Comparison of ENCODE assay signal across 11 cellular contexts in genomic region chr11:47923667-47924066, GRCh38. TPM values are rescaled to one million over a fixed set of nuclear protein-coding genes. Genes with fewer than 3 reads are reported as not detected.
DNase-seq lines count a peak whose midpoint lies in the region; ATAC-seq and TF ChIP-seq lines count a peak whose summit lies in the region.
"Had no signal": no experiment of that assay in that cellular context is flagged by ENCODE, and none has a peak within 500 bp of the region (broad histone marks: within the 10 kb centered on the region; RNA-seq: fewer than 3 reads in every experiment).

No MANE protein-coding gene starts in this region.

- DNase-seq in AG04450 (ENCODE audit: low read depth, low spot score) (no peak), MG63 (peak; percentile 67), fibroblast of lung (ENCODE audit: low read depth in 2 of 2) (peak; percentile 44 to 48), NCI-H1930 (lab: John Stamatoyannopoulos, UW) (no peak), dedifferentiated amniotic fluid mesenchymal stem cell (ENCODE audit: extremely low spot score) (no peak)
- DNase-seq in stimulated activated effector memory CD8-positive, alpha-beta T cell treated with anti-CD3 and anti-CD28 coated beads, Interleukin-12 subunit alpha, Interleukin-12 subunit beta, amount 100 ng/mL, for 72 hours (ENCODE audit: low spot score in 2 of 2), result no peak
- DNase-seq: NCI-H187 treated with DMSO at 0.1 percent for 48 hours, SHP77 treated with DMSO at 0.1 percent for 48 hours had no signal

- H3K79me2 ChIP-seq in fibroblast of lung (ENCODE audit: control insufficient read depth, insufficient read depth, low read length), result no peaks in the 10 kb centered on the region

- peaks cover 3% of the 10 kb centered on the region for H3K9me3 Mint-ChIP-seq in nephron
- no peaks in the 10 kb centered on the region for H3K9me3 Mint-ChIP-seq in stimulated activated effector memory CD8-positive, alpha-beta T cell treated with anti-CD3 and anti-CD28 coated beads, Interleukin-12 subunit alpha, Interleukin-12 subunit beta, amount 100 ng/mL, for 72 hours

- H3K9ac ChIP-seq in fibroblast of lung (ENCODE audit: insufficient read depth, low read length), result no peak overlapping the region
- H3K9ac ChIP-seq: BLaER1 had no signal

- H3K4me3 ChIP-seq in AG04450 (ENCODE audit: low read depth, low read length) (no peak overlapping the region), MG63 (no peak overlapping the region), fibroblast of lung (replicated peaks in 1 of 4; ENCODE audit: control extremely low read depth in 1 of 4, insufficient read depth in 1 of 4, low read depth in 3 of 4, low read length in 4 of 4) (no peak overlapping the region)
- H3K4me3 ChIP-seq: BLaER1 had no signal

- peaks cover 6% of the 10 kb centered on the region for H3K27me3 Mint-ChIP-seq in nephron (ENCODE audit: low read depth)

- H3K4me1 Mint-ChIP-seq in nephron, result peaks cover 5% of the 10 kb centered on the region
- H3K4me1 Mint-ChIP-seq in stimulated activated effector memory CD8-positive, alpha-beta T cell treated with anti-CD3 and anti-CD28 coated beads, Interleukin-12 subunit alpha, Interleukin-12 subunit beta, amount 100 ng/mL, for 72 hours, result peaks cover 42% of the 10 kb centered on the region

- H3K27ac Mint-ChIP-seq in nephron, result peak overlapping the region in 2 of 3 experiments; percentile 56 to 88
- no peak overlapping the region for H3K27ac Mint-ChIP-seq in stimulated activated effector memory CD8-positive, alpha-beta T cell treated with anti-CD3 and anti-CD28 coated beads, Interleukin-12 subunit alpha, Interleukin-12 subunit beta, amount 100 ng/mL, for 72 hours

- no peak overlapping the region for H3K4me3 Mint-ChIP-seq in nephron
- no peak overlapping the region for H3K4me3 Mint-ChIP-seq in stimulated activated effector memory CD8-positive, alpha-beta T cell treated with anti-CD3 and anti-CD28 coated beads, Interleukin-12 subunit alpha, Interleukin-12 subunit beta, amount 100 ng/mL, for 72 hours

- POLR2A ChIA-PET in AG04450 (lab: Yijun Ruan, JAX), result interaction anchor here (0.7 to 1.6 kb wide), 4 partner anchors 8 to 140 kb away, joined by 4 to 6 read pairs (median 5); no protein-coding TSS in a partner anchor

- H3K27ac ChIP-seq in AG04450 (ENCODE audit: low read depth, low read length) (peak overlapping the region; percentile 73), fibroblast of lung (ENCODE audit: insufficient read depth, low read length) (peak overlapping the region; percentile 23)
- H3K27ac ChIP-seq: BLaER1 had no signal

- no peak overlapping the region for H3K4me2 ChIP-seq in fibroblast of lung (ENCODE audit: extremely low read depth, insufficient read depth, low read length)
- H3K4me2 ChIP-seq: BLaER1 had no signal

- no peaks in the 10 kb centered on the region for H4K20me1 ChIP-seq in fibroblast of lung (ENCODE audit: control insufficient read depth, extremely low read depth, insufficient read depth, low read length)
- H4K20me1 ChIP-seq: BLaER1 had no signal

- no peaks in the 10 kb centered on the region for H3K36me3 Mint-ChIP-seq in nephron (ENCODE audit: low read depth)
- peaks cover 2% of the 10 kb centered on the region for H3K36me3 Mint-ChIP-seq in stimulated activated effector memory CD8-positive, alpha-beta T cell treated with anti-CD3 and anti-CD28 coated beads, Interleukin-12 subunit alpha, Interleukin-12 subunit beta, amount 100 ng/mL, for 72 hours

- H3K27me3 ChIP-seq in AG04450 (ENCODE audit: control insufficient read depth, insufficient read depth, low read length) (no peaks in the 10 kb centered on the region), MG63 (no peaks in the 10 kb centered on the region), fibroblast of lung (ENCODE audit: control insufficient read depth, insufficient read depth, low read length) (no peaks in the 10 kb centered on the region)
- H3K27me3 ChIP-seq: BLaER1 had no signal

- CTCF ChIA-PET in AG04450 (lab: Charles Lee), result interaction anchor here (0.6 to 2.9 kb wide), 4 partner anchors 11 to 184 kb away, joined by 3 to 28 read pairs (median 5); no protein-coding TSS in a partner anchor

- H3K36me3 ChIP-seq in MG63 (no peaks in the 10 kb centered on the region), fibroblast of lung (ENCODE audit: control insufficient read depth, insufficient read depth, low read length) (no peaks in the 10 kb centered on the region)
- H3K36me3 ChIP-seq: BLaER1 had no signal

- H2AFZ ChIP-seq in fibroblast of lung (ENCODE audit: low read length), result no peak overlapping the region

- TF ChIP-seq CTCF in AG04450 (IDR thresholded peaks at IDR 0.05; ENCODE audit: low read depth, low read length), result no peak
- no peak for TF ChIP-seq CTCF in fibroblast of lung (conservative IDR thresholded peaks at IDR 0.05 in 1 of 2, IDR thresholded peaks at IDR 0.05 in 1 of 2; ENCODE audit: low read depth in 1 of 2, low read length in 2 of 2)
- no peak for TF ChIP-seq CTCF in nephron (IDR thresholded peaks at IDR 0.05; ENCODE audit: unreplicated experiment in 3 of 3)

- no peaks in the 10 kb centered on the region for H3K9me3 ChIP-seq in AG04450 (ENCODE audit: control insufficient read depth, insufficient read depth, low read length)
- no peaks in the 10 kb centered on the region for H3K9me3 ChIP-seq in MG63
- H3K9me3 ChIP-seq in fibroblast of lung (ENCODE audit: control insufficient read depth, insufficient read depth, low read depth, low read length), result no peaks in the 10 kb centered on the region
- H3K9me3 ChIP-seq: BLaER1 had no signal

- no peak for ATAC-seq in GM21360 (IDR thresholded peaks at IDR 0.05; ENCODE audit: unreplicated experiment)
- ATAC-seq in stimulated activated effector memory CD8-positive, alpha-beta T cell treated with anti-CD3 and anti-CD28 coated beads, Interleukin-12 subunit alpha, Interleukin-12 subunit beta, amount 100 ng/mL, for 72 hours, result no peak

- H3K4me1 ChIP-seq in fibroblast of lung (ENCODE audit: control insufficient read depth, extremely low read depth, insufficient read depth, low read length), result peaks cover 16% of the 10 kb centered on the region

RNA-seq across cellular contexts. Expression of gene PTPRJ, which starts 56.7 kb away (rescaled TPM):
- polyA plus RNA-seq in AG04450 (2011; rRNA removed) (5.2 and 6.2 TPM in 2 replicates), fibroblast of lung (2.4 and 5.3 TPM in 2 replicates)
- polyA minus RNA-seq in AG04450 (2011; rRNA and poly(A)+ RNA removed), result 12.0 and 13.4 TPM in 2 replicates
- 7.7 and 9.2 TPM in 2 replicates for total RNA-seq in MG63 (2014; rRNA removed; shearing (Covaris generic); ENCODE audit: low replicate concordance)
- total RNA-seq in fibroblast of lung, result 3.9 and 5.8 TPM in 2 replicates
- polyA plus RNA-seq in fibroblast of lung (2012), result 4.0 and 11.5 TPM in 2 replicates
- 9.1 and 16.5 TPM in 2 replicates for polyA minus RNA-seq in fibroblast of lung (ENCODE audit: low replicate concordance)

Comparison
In these comparisons a context has a peak if more than half of its experiments do, and no peak if none do; other contexts are left out.
1. DNase-seq: peak in MG63 (single experiment) and fibroblast of lung (2 of 2); none in AG04450 (single experiment), NCI-H1930 (0 of 2), dedifferentiated amniotic fluid mesenchymal stem cell (single experiment) and stimulated activated effector memory CD8-positive, alpha-beta T cell treated with anti-CD3 and anti-CD28 coated beads, Interleukin-12 subunit alpha, Interleukin-12 subunit beta, amount 100 ng/mL, for 72 hours (0 of 2).